ENCODE assay signal across 16 cellular contexts in the genomic region with DNA sequence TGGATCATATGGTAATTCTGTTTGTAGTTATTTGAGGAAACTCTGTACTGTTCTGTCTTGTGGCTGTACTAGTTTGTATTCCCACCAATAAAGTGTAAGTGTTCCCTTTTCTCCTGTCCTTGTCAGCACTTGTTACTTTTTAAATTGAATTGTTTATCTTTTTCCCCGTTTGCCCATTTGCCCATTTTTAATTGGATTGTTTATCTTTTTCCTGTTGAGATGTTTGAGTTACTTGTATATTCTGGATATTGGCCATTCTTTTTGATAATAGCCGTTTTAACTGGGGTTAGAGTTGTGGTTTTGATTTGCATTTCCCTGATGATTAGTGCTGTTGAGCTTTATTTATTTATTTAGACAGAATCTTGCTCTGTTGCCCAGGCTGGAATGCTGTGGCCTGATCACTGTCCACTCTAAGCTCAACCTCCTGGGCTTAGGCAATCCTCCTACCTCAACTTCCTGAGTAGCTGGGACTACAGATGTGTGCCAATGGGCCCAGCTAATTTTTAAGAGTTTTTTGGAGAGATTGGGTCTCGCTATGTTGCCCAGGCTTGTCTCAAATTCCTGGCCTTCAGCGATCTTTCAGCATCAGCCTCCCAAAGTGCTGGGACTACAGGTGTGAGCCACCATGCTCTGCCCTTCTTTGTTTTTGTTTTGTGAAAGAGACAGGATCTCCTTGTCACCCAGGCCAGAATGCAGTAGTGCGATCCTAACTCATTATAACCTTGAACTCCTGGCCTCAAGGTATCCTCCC. TPM values are rescaled to one million over a fixed set of nuclear protein-coding genes. Genes with fewer than 3 reads are reported as not detected.
A peak's percentile ranks its signal among the peaks of the same experiment; 100 is the strongest.
DNase-seq lines count a peak whose midpoint lies in the region; ATAC-seq and TF ChIP-seq lines count a peak whose summit lies in the region.
"Had no signal": no experiment of that assay in that cellular context is flagged by ENCODE, and none has a peak within 500 bp of the region (broad histone marks: within the 10 kb centered on the region; RNA-seq: fewer than 3 reads in every experiment).

No MANE protein-coding gene starts in this region.

- TF ChIP-seq POLR2A in thyroid gland (IDR thresholded peaks at IDR 0.05) = no peak

- no peak overlapping the region for H2AFZ ChIP-seq in GM23248

- H3K9ac ChIP-seq in GM23248 = no peak overlapping the region

- intact Hi-C loops in ascending aorta (cut with DNase I) (loop anchor here (5.0 kb wide), 1 partner anchor 53 kb away; no protein-coding TSS in a partner anchor), thyroid gland (cut with DNase I) (no loop called here)

- H3F3A ChIP-seq in GM23248 (ENCODE audit: insufficient read depth) = peaks cover 23% of the 10 kb centered on the region

- WGBS in GM23248 (ENCODE audit: low coverage in 1 of 2, low lambda C conversion rate in 2 of 2, missing lambda C conversion rate in 2 of 2), 2 experiments = 48 to 54% methylated on average over 5 of the region's 5 CpGs
- WGBS in thyroid gland, 2 donors = 76 to 77% methylated on average over 5 of the region's 5 CpGs

- H3K36me3 ChIP-seq in GM23248 (ENCODE audit: low read depth) (no peaks in the 10 kb centered on the region), ascending aorta (no peaks in the 10 kb centered on the region), thyroid gland (no peaks in the 10 kb centered on the region)
- H3K36me3 ChIP-seq: lower lobe of right lung had no signal

- no peak for ATAC-seq in HG03342 (IDR thresholded peaks at IDR 0.05; ENCODE audit: unreplicated experiment)
- ATAC-seq: activated naive CD8-positive, alpha-beta T cell treated with anti-CD3 and anti-CD28 coated beads, Interleukin-2, amount 50 U/mL, for 24 hours; lower lobe of right lung had no signal

- peaks cover 13% of the 10 kb centered on the region; the same call in 1 of the 2 replicates for H4K20me1 ChIP-seq in GM23248 (ENCODE audit: insufficient read depth)

- peaks cover 24% of the 10 kb centered on the region for H3K4me1 ChIP-seq in GM23248 (ENCODE audit: insufficient read depth)
- peaks cover 0 to 26% of the 10 kb centered on the region in 2 donors for H3K4me1 ChIP-seq in ascending aorta
- H3K4me1 ChIP-seq in thyroid gland = peaks cover 35 to 49% of the 10 kb centered on the region in 2 donors

- no peak overlapping the region for H3K4me2 ChIP-seq in GM23248 (ENCODE audit: unreplicated experiment)

- in situ Hi-C loops in GM23248 (cut with MboI) = no loop called here
- in situ Hi-C loops in G401 (cut with HindIII; ENCODE audit: low sequenced_read_pairs) = no loop called here

- DNase-seq in GM23248 (peak; percentile 30), ascending aorta (ENCODE audit: low spot score in 2 of 2) (no peak), foreskin fibroblast (peak; percentile 38 to 45), thyroid gland (no peak), NCI-H187 (lab: John Stamatoyannopoulos, UW) (no peak), G401 (ENCODE audit: low spot score) (no peak), hypothalamus (lab: John Stamatoyannopoulos, UW) (no peak)
- DNase-seq: activated B cell treated with CpG ODN at 0.5 μM for 24 hours; activated naive CD8-positive, alpha-beta T cell treated with anti-CD3 and anti-CD28 coated beads, Interleukin-2, amount 50 U/mL, for 24 hours; lower lobe of right lung; NCI-H2029 treated with DMSO at 0.1 percent for 48 hours; NCI-H510A; SHP77 treated with DMSO at 0.1 percent for 48 hours; stimulated activated CD4-positive, alpha-beta T cell treated with anti-CD3 and anti-CD28 coated beads, Interleukin-4, amount 100 ng/mL, for 1 hour; substantia nigra had no signal

- peaks cover 99% of the 10 kb centered on the region for H3K79me2 ChIP-seq in GM23248 (ENCODE audit: insufficient read depth)

- H3K27me3 ChIP-seq in GM23248 (replicated peaks; ENCODE audit: insufficient read depth) (no peaks in the 10 kb centered on the region), ascending aorta (no peaks in the 10 kb centered on the region), thyroid gland (no peaks in the 10 kb centered on the region)

- H3K9me3 ChIP-seq in GM23248 (ENCODE audit: low read depth) (no peaks in the 10 kb centered on the region), ascending aorta (no peaks in the 10 kb centered on the region), thyroid gland (no peaks in the 10 kb centered on the region)
- H3K9me3 ChIP-seq: lower lobe of right lung had no signal

- peak overlapping the region; percentile 9; the same call in 1 of the 2 replicates for H3K27ac ChIP-seq in GM23248
- H3K27ac ChIP-seq in ascending aorta = peak overlapping the region; percentile 7 to 38
- peak overlapping the region in 2 of 3 donors; percentile 19 to 35 for H3K27ac ChIP-seq in thyroid gland
- H3K27ac ChIP-seq: lower lobe of right lung had no signal

- H3K9me2 ChIP-seq in GM23248 (ENCODE audit: insufficient read depth) = no peaks in the 10 kb centered on the region

- no peak overlapping the region for H3K4me3 ChIP-seq in GM23248
- no peak overlapping the region for H3K4me3 ChIP-seq in ascending aorta
- no peak overlapping the region for H3K4me3 ChIP-seq in foreskin fibroblast (ENCODE audit: low read depth in 1 of 2, low read length in 2 of 2)
- H3K4me3 ChIP-seq in thyroid gland (replicated peaks in 1 of 3) = no peak overlapping the region
- H3K4me3 ChIP-seq: lower lobe of right lung had no signal

- no peak for TF ChIP-seq CTCF in ascending aorta (IDR thresholded peaks at IDR 0.05)
- TF ChIP-seq CTCF in foreskin fibroblast (IDR thresholded peaks at IDR 0.05; ENCODE audit: low read depth, low read length) = no peak
- TF ChIP-seq CTCF in thyroid gland (IDR thresholded peaks at IDR 0.05) = no peak

RNA-seq across cellular contexts. Expression of a gene that starts 23.0 kb away (rescaled TPM):
- total RNA-seq in GM23248 (2014; rRNA removed; shearing (Covaris generic)) = 35.5 and 41.7 TPM in 2 replicates
- polyA plus RNA-seq in GM23248 (2016; fragmentation: Nextera tagmentation; extraction: Ambion mirVana) = 15.5 and 16.5 TPM in 2 replicates
- total RNA-seq in ascending aorta (12.9 TPM), thyroid gland (10 to 100 TPM; 72.7 to 89.5 (median 84.2) TPM)
- 72.5 and 78.8 TPM in 2 replicates for total RNA-seq in G401 (2014; rRNA removed; shearing (Covaris generic))

Comparison
In these comparisons a context has a peak if more than half of its experiments do, and no peak if none do; other contexts are left out.
1. DNase-seq: peak in GM23248 (single experiment) and foreskin fibroblast (2 of 2); none in ascending aorta (0 of 2), thyroid gland (0 of 2), NCI-H187 (0 of 2), G401 (single experiment) and hypothalamus (0 of 51).
2. Peak in every context shown above with its lines, with median percentiles within 50 percentile points of each other: H3K27ac ChIP-seq.